1 cellular context compared by ENCODE assay signal in the genomic region with DNA sequence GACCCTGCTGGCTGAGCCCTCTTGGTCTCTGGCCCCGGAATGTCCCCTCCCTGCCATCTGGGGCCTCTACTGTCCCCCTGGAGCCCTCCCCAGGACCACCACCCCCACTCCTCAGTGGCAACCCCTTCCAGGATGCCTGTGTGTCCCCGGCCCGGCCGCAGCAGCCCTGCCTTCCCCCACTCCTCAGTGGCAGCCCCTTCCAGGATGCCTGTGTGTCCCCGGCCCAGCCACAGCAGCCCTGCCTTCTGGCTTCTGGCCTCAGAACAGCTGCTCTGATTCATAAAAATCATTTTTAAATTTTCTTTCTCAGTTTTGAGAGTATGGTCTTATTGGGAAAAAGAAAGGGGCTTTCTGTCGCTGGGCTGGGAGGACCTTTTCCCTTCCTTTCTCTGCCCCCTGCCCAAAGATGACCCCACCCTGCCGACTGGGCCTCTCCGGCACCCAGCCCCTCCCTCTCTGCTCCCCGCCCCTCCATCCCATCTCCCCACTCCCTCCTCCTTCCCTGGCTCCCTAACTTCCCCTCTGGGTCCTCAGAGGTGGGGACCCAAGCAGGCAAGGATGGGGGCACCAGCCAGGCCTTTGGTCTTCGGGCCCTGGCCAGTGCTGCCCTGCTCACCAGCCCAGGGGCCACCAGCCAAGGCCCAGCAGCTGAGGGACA.
TF ChIP-seq lines count a peak whose summit lies in the region.

No MANE protein-coding gene starts in this region.

TF ChIP-seq in HEK293, 187 proteins besides CTCF, POLR2A, EP300 and RAD21 (continued from another document):
- TF ChIP-seq, protein P1, sequence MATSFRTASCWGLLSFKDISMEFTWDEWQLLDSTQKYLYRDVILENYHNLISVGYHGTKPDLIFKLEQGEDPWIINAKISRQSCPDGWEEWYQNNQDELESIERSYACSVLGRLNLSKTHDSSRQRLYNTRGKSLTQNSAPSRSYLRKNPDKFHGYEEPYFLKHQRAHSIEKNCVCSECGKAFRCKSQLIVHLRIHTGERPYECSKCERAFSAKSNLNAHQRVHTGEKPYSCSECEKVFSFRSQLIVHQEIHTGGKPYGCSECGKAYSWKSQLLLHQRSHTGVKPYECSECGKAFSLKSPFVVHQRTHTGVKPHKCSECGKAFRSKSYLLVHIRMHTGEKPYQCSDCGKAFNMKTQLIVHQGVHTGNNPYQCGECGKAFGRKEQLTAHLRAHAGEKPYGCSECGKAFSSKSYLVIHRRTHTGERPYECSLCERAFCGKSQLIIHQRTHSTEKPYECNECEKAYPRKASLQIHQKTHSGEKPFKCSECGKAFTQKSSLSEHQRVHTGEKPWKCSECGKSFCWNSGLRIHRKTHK (tag by site-specific recombination; IDR thresholded peaks at IDR 0.05), result no peak
- no peak for TF ChIP-seq ZNF426 (tag by site-specific recombination; IDR thresholded peaks at IDR 0.05)
- TF ChIP-seq, protein P2, sequence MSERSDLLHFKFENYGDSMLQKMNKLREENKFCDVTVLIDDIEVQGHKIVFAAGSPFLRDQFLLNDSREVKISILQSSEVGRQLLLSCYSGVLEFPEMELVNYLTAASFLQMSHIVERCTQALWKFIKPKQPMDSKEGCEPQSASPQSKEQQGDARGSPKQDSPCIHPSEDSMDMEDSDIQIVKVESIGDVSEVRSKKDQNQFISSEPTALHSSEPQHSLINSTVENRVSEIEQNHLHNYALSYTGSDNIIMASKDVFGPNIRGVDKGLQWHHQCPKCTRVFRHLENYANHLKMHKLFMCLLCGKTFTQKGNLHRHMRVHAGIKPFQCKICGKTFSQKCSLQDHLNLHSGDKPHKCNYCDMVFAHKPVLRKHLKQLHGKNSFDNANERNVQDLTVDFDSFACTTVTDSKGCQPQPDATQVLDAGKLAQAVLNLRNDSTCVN (tag by site-specific recombination; optimal IDR thresholded peaks at IDR 0.05), result no peak
- peak; percentile 53; the same call in 1 of the 2 replicates for TF ChIP-seq KLF1 (tag by site-specific recombination; IDR thresholded peaks at IDR 0.05)
- no peak for TF ChIP-seq ZNF707 (tag by site-specific recombination; IDR thresholded peaks at IDR 0.05)
- TF ChIP-seq ZNF211 (tag by site-specific recombination; IDR thresholded peaks at IDR 0.05; ENCODE audit: low read depth), result no peak
- no peak for TF ChIP-seq ZNF654 (tag by site-specific recombination; IDR thresholded peaks at IDR 0.05; ENCODE audit: low read depth)
- no peak for TF ChIP-seq ZNF664 (tag by site-specific recombination; IDR thresholded peaks at IDR 0.05)
- TF ChIP-seq ZNF530 (tag by site-specific recombination; IDR thresholded peaks at IDR 0.05; ENCODE audit: low read depth), result no peak
- no peak for TF ChIP-seq SP2 (tag by site-specific recombination; IDR thresholded peaks at IDR 0.05)
- no peak for TF ChIP-seq ZNF133 (tag by site-specific recombination; IDR thresholded peaks at IDR 0.05)
- TF ChIP-seq ZNF114 (tag by site-specific recombination; IDR thresholded peaks at IDR 0.05), result no peak
- no peak for TF ChIP-seq ZNF10 (tag by site-specific recombination; IDR thresholded peaks at IDR 0.05)
- TF ChIP-seq, protein P3, sequence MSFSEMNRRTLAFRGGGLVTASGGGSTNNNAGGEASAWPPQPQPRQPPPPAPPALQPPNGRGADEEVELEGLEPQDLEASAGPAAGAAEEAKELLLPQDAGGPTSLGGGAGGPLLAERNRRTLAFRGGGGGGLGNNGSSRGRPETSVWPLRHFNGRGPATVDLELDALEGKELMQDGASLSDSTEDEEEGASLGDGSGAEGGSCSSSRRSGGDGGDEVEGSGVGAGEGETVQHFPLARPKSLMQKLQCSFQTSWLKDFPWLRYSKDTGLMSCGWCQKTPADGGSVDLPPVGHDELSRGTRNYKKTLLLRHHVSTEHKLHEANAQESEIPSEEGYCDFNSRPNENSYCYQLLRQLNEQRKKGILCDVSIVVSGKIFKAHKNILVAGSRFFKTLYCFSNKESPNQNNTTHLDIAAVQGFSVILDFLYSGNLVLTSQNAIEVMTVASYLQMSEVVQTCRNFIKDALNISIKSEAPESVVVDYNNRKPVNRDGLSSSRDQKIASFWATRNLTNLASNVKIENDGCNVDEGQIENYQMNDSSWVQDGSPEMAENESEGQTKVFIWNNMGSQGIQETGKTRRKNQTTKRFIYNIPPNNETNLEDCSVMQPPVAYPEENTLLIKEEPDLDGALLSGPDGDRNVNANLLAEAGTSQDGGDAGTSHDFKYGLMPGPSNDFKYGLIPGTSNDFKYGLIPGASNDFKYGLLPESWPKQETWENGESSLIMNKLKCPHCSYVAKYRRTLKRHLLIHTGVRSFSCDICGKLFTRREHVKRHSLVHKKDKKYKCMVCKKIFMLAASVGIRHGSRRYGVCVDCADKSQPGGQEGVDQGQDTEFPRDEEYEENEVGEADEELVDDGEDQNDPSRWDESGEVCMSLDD (tag by site-specific recombination; IDR thresholded peaks at IDR 0.05), result no peak
- TF ChIP-seq, protein P4, sequence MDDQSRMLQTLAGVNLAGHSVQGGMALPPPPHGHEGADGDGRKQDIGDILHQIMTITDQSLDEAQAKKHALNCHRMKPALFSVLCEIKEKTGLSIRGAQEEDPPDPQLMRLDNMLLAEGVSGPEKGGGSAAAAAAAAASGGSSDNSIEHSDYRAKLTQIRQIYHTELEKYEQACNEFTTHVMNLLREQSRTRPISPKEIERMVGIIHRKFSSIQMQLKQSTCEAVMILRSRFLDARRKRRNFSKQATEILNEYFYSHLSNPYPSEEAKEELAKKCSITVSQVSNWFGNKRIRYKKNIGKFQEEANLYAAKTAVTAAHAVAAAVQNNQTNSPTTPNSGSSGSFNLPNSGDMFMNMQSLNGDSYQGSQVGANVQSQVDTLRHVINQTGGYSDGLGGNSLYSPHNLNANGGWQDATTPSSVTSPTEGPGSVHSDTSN (CRISPR knock-in tag; IDR thresholded peaks at IDR 0.05), result no peak
